ENCODE assay signal across 10 cellular contexts in the genomic region with DNA sequence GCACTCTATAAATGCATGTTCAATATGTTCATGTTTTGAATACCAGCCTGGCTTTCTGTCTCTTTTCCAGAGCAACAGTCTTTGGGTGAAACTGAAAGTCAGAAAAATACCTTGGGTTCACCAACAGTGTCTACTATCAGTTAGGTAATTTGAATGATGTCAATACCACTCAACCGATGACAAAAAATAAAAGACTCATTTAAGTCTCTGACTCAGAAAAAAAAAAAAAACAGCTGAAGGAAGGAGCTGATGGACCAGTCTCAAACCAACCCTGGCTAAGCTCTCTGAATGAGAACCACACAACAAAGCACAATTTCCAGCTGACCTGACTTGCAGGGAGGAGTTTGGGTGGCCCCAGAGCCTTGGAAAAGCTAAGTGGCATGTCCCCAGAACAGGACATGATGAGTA. TPM values are rescaled to one million over a fixed set of nuclear protein-coding genes. Genes with fewer than 3 reads are reported as not detected.
A peak's percentile ranks its signal among the peaks of the same experiment; 100 is the strongest.
DNase-seq lines count a peak whose midpoint lies in the region; ATAC-seq, FAIRE-seq and TF ChIP-seq lines count a peak whose summit lies in the region.
"Had no signal": no experiment of that assay in that cellular context is flagged by ENCODE, and none has a peak within 500 bp of the region (broad histone marks: within the 10 kb centered on the region; RNA-seq: fewer than 3 reads in every experiment).

No MANE protein-coding gene starts in this region.

- H3K9me3 Mint-ChIP-seq in activated naive CD8-positive, alpha-beta T cell treated with anti-CD3 and anti-CD28 coated beads, Interleukin-2, amount 50 U/mL, for 24 hours, result no peaks in the 10 kb centered on the region

- no peak overlapping the region for H3K9ac ChIP-seq in trophoblast cell (ENCODE audit: low read length)
- H3K9ac ChIP-seq: SK-N-SH had no signal

- peak overlapping the region; percentile 7 for H3K27ac Mint-ChIP-seq in activated naive CD8-positive, alpha-beta T cell treated with anti-CD3 and anti-CD28 coated beads, Interleukin-2, amount 50 U/mL, for 24 hours

- H3K4ac ChIP-seq in trophoblast cell (ENCODE audit: low read depth, low read length), result no peak overlapping the region

- CTCF ChIA-PET in A673 (lab: Charles Lee), result interaction anchor here (0.6 kb wide), 1 partner anchor 79 kb away, joined by 3 read pairs; no protein-coding TSS in a partner anchor

- H3K4me1 ChIP-seq in trophoblast cell (ENCODE audit: control insufficient read depth in 1 of 2, insufficient read depth in 2 of 2, low read length in 2 of 2), result peaks cover 0 to 2% of the 10 kb centered on the region in 2 experiments
- no peaks in the 10 kb centered on the region for H3K4me1 ChIP-seq in A673 (ENCODE audit: insufficient read depth, low read length, poor library complexity, severe bottlenecking)

- peaks cover 0 to 2% of the 10 kb centered on the region in 2 experiments for H3K36me3 ChIP-seq in trophoblast cell (ENCODE audit: control insufficient read depth in 1 of 2, insufficient read depth in 2 of 2, low read length in 2 of 2)
- H3K36me3 ChIP-seq in A673 (ENCODE audit: insufficient read depth, low read length, poor library complexity, severe bottlenecking), result no peaks in the 10 kb centered on the region
- H3K36me3 ChIP-seq: thoracic aorta had no signal

- H4K12ac ChIP-seq in trophoblast cell (ENCODE audit: low read depth, low read length), result no peak overlapping the region

- H2BK120ac ChIP-seq in trophoblast cell (ENCODE audit: insufficient read depth, low read length, poor library complexity), result no peak overlapping the region

- H3K36me3 Mint-ChIP-seq in activated naive CD8-positive, alpha-beta T cell treated with anti-CD3 and anti-CD28 coated beads, Interleukin-2, amount 50 U/mL, for 24 hours (ENCODE audit: low read depth), result no peaks in the 10 kb centered on the region

- H2AFZ ChIP-seq in trophoblast cell (ENCODE audit: insufficient read depth, low read length, poor library complexity), result no peak overlapping the region

- H3K9me3 ChIP-seq in trophoblast cell (ENCODE audit: insufficient read depth, low read depth, low read length) (no peaks in the 10 kb centered on the region), A673 (ENCODE audit: low read depth, low read length, poor library complexity, severe bottlenecking) (no peaks in the 10 kb centered on the region)
- H3K9me3 ChIP-seq: SK-N-SH, thoracic aorta had no signal

- no peak overlapping the region for H3K18ac ChIP-seq in trophoblast cell (ENCODE audit: low read length)

- TF ChIP-seq POLR2A in GM12892 (IDR thresholded peaks at IDR 0.05; ENCODE audit: low read depth, low read length), result no peak

- peaks cover 4% of the 10 kb centered on the region for H3K27me3 Mint-ChIP-seq in activated naive CD8-positive, alpha-beta T cell treated with anti-CD3 and anti-CD28 coated beads, Interleukin-2, amount 50 U/mL, for 24 hours

- intact Hi-C loops in A673 (cut with micrococcal nuclease; ENCODE audit: unreplicated experiment), result no loop called here

- FAIRE-seq in GM12892 (lab: Jason Lieb, UNC), result no peak

- no peak overlapping the region for H3K4me3 Mint-ChIP-seq in activated naive CD8-positive, alpha-beta T cell treated with anti-CD3 and anti-CD28 coated beads, Interleukin-2, amount 50 U/mL, for 24 hours

- H3K23ac ChIP-seq in trophoblast cell (ENCODE audit: low read length), result no peak overlapping the region

- H2BK12ac ChIP-seq in trophoblast cell (ENCODE audit: low read length), result no peak overlapping the region

- H3K79me2 ChIP-seq in trophoblast cell (ENCODE audit: control insufficient read depth, insufficient read depth, low read length, poor library complexity), result no peaks in the 10 kb centered on the region

- H4K8ac ChIP-seq in trophoblast cell (ENCODE audit: low read depth, low read length), result no peak overlapping the region

- POLR2A ChIA-PET in A673 (lab: Charles Lee; ENCODE audit: low non-redundant PET), result no interaction called here

- TF ChIP-seq CTCF in GM13976 (IDR thresholded peaks at IDR 0.05; ENCODE audit: borderline replicate concordance, control extremely low read depth, extremely low read depth, insufficient read depth, missing control alignments), result no peak
- no peak for TF ChIP-seq CTCF in A673 (conservative IDR thresholded peaks at IDR 0.05; ENCODE audit: low read depth, low read length)

- H2AK5ac ChIP-seq in trophoblast cell (ENCODE audit: low read length), result no peak overlapping the region

- no peak overlapping the region for H4K91ac ChIP-seq in trophoblast cell (ENCODE audit: low read depth, low read length)

- DNase-seq in GM13976 (ENCODE audit: low spot score) (peak; percentile 43), trophoblast cell (no peak), GOT3 (lab: John Stamatoyannopoulos, UW) (no peak), A673 (ENCODE audit: low spot score) (no peak), GM12892 (ENCODE audit: insufficient read length) (no peak)
- DNase-seq in activated naive CD8-positive, alpha-beta T cell treated with anti-CD3 and anti-CD28 coated beads, Interleukin-2, amount 50 U/mL, for 24 hours, result no peak
- DNase-seq: SK-N-SH had no signal

- no TSS peak for BruUV-seq in A673 (replicated peaks; lab: Mats Ljungman, UMichigan)

- H3K4me2 ChIP-seq in trophoblast cell (ENCODE audit: low read length), result no peak overlapping the region
- H3K4me2 ChIP-seq: SK-N-SH had no signal

- no peak overlapping the region for H3K4me3 ChIP-seq in trophoblast cell (ENCODE audit: low read depth, low read length)
- no peak overlapping the region for H3K4me3 ChIP-seq in A673 (ENCODE audit: low read depth, low read length, poor library complexity, severe bottlenecking)
- H3K4me3 ChIP-seq: thoracic aorta had no signal

- H3K27ac ChIP-seq in trophoblast cell (ENCODE audit: low read depth, low read length) (no peak overlapping the region), A673 (ENCODE audit: low read depth, low read length, poor library complexity, severe bottlenecking) (no peak overlapping the region)
- H3K27ac ChIP-seq: thoracic aorta had no signal

- no peaks in the 10 kb centered on the region for H3K27me3 ChIP-seq in trophoblast cell (ENCODE audit: insufficient read depth, low read length)
- H3K27me3 ChIP-seq in A673 (replicated peaks; ENCODE audit: insufficient read depth, low read depth, low read length, poor library complexity), result no peaks in the 10 kb centered on the region

- no peaks in the 10 kb centered on the region for H3K79me1 ChIP-seq in trophoblast cell (ENCODE audit: low read length)

- H2BK5ac ChIP-seq in trophoblast cell (ENCODE audit: low read depth, low read length, poor library complexity), result no peak overlapping the region

- ATAC-seq in GM19397 (IDR thresholded peaks at IDR 0.05; ENCODE audit: unreplicated experiment), result peak; percentile 87
- ATAC-seq in HG03060 (IDR thresholded peaks at IDR 0.05; ENCODE audit: low read depth, unreplicated experiment), result peak; percentile 92
- peak; percentile 75 for ATAC-seq in activated naive CD8-positive, alpha-beta T cell treated with anti-CD3 and anti-CD28 coated beads, Interleukin-2, amount 50 U/mL, for 24 hours

- H3K14ac ChIP-seq in trophoblast cell (ENCODE audit: low read length), result no peak overlapping the region

- peaks cover 7% of the 10 kb centered on the region for H3K4me1 Mint-ChIP-seq in activated naive CD8-positive, alpha-beta T cell treated with anti-CD3 and anti-CD28 coated beads, Interleukin-2, amount 50 U/mL, for 24 hours

- no CpG with 5 or more reads among the region's 1 CpG for WGBS in trophoblast cell (ENCODE audit: extremely low coverage, insufficient coverage, insufficient read length)

- in situ Hi-C loops in GM13976 (cut with MboI; ENCODE audit: low sequenced_read_pairs, unreplicated experiment), result no loop called here

RNA-seq across cellular contexts. Expression of a gene that starts 42.5 kb away (rescaled TPM):
- 12.7 and 12.9 TPM in 2 replicates for polyA plus RNA-seq in trophoblast cell (2013)
- 34.0 and 38.3 TPM in 2 replicates for total RNA-seq in A673 (2021)
- polyA plus RNA-seq in GM12892 (2012; ENCODE audit: missing spikeins), result 33.6 TPM
